Comparison of ENCODE assay signal across 1 cellular context in the genomic region with DNA sequence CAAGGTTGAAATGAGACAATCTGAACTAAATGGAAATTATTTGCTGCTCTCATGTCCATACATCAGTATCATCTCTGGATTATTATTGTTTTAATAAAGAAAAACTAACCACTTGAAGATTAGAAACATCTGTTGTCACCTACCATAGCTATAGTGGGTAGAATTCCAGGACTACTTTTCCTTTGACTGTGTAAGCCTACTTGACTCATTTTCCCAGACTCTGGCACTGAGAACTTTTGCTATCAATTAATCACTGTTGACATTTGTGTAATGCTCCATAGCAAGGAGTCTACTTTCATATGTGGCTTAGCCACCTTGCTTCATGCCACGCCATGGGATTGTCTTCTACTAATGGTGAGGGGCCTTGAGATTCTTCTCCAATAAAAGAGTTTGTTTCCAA.
TF ChIP-seq lines count a peak whose summit lies in the region.

No MANE protein-coding gene starts in this region.

TF ChIP-seq in SK-N-SH, 30 proteins besides CTCF, POLR2A, EP300 and RAD21 (continued from another document):
- peak; percentile 94 for TF ChIP-seq TCF12 (IDR thresholded peaks at IDR 0.05)
- TF ChIP-seq, protein P1, sequence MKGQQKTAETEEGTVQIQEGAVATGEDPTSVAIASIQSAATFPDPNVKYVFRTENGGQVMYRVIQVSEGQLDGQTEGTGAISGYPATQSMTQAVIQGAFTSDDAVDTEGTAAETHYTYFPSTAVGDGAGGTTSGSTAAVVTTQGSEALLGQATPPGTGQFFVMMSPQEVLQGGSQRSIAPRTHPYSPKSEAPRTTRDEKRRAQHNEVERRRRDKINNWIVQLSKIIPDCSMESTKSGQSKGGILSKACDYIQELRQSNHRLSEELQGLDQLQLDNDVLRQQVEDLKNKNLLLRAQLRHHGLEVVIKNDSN (IDR thresholded peaks at IDR 0.05; ENCODE audit: borderline replicate concordance, low read depth): no peak
- no peak for TF ChIP-seq FOXM1 (IDR thresholded peaks at IDR 0.05; ENCODE audit: low read depth)
- TF ChIP-seq ELF1 (IDR thresholded peaks at IDR 0.05): no peak
- TF ChIP-seq MEF2A (IDR thresholded peaks at IDR 0.05; ENCODE audit: borderline replicate concordance, low read depth): no peak
- TF ChIP-seq, protein P2, sequence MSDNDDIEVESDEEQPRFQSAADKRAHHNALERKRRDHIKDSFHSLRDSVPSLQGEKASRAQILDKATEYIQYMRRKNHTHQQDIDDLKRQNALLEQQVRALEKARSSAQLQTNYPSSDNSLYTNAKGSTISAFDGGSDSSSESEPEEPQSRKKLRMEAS (IDR thresholded peaks at IDR 0.05; ENCODE audit: low read depth): no peak
- TF ChIP-seq MXI1 (IDR thresholded peaks at IDR 0.05; ENCODE audit: low read depth, low read length): no peak
- TF ChIP-seq, protein P3, sequence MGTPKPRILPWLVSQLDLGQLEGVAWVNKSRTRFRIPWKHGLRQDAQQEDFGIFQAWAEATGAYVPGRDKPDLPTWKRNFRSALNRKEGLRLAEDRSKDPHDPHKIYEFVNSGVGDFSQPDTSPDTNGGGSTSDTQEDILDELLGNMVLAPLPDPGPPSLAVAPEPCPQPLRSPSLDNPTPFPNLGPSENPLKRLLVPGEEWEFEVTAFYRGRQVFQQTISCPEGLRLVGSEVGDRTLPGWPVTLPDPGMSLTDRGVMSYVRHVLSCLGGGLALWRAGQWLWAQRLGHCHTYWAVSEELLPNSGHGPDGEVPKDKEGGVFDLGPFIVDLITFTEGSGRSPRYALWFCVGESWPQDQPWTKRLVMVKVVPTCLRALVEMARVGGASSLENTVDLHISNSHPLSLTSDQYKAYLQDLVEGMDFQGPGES (IDR thresholded peaks at IDR 0.05; ENCODE audit: low read depth, low read length): no peak
- no peak for TF ChIP-seq GATA2 (CRISPR knock-in tag; IDR thresholded peaks at IDR 0.05)
- no peak for TF ChIP-seq NRF1 (IDR thresholded peaks at IDR 0.05; ENCODE audit: low read depth, low read length)
- no peak; the same call in 1 of the 2 replicates for TF ChIP-seq POLR2AphosphoS5 (IDR thresholded peaks at IDR 0.05; ENCODE audit: low read depth, low read length)
- peak; percentile 73; the same call in 1 of the 2 replicates for TF ChIP-seq FOSL2 (IDR thresholded peaks at IDR 0.05; ENCODE audit: borderline replicate concordance, low read depth)
- TF ChIP-seq, protein P4, sequence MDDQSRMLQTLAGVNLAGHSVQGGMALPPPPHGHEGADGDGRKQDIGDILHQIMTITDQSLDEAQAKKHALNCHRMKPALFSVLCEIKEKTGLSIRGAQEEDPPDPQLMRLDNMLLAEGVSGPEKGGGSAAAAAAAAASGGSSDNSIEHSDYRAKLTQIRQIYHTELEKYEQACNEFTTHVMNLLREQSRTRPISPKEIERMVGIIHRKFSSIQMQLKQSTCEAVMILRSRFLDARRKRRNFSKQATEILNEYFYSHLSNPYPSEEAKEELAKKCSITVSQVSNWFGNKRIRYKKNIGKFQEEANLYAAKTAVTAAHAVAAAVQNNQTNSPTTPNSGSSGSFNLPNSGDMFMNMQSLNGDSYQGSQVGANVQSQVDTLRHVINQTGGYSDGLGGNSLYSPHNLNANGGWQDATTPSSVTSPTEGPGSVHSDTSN (IDR thresholded peaks at IDR 0.05): peak; percentile 90
- no peak for TF ChIP-seq EZH2phosphoT487 (IDR thresholded peaks at IDR 0.05; ENCODE audit: borderline replicate concordance, low read depth)
- TF ChIP-seq RFX5 (IDR thresholded peaks at IDR 0.05; ENCODE audit: low read length): no peak
- TF ChIP-seq SMC3 (IDR thresholded peaks at IDR 0.05; ENCODE audit: low read depth, low read length): no peak
- TF ChIP-seq, protein P5, sequence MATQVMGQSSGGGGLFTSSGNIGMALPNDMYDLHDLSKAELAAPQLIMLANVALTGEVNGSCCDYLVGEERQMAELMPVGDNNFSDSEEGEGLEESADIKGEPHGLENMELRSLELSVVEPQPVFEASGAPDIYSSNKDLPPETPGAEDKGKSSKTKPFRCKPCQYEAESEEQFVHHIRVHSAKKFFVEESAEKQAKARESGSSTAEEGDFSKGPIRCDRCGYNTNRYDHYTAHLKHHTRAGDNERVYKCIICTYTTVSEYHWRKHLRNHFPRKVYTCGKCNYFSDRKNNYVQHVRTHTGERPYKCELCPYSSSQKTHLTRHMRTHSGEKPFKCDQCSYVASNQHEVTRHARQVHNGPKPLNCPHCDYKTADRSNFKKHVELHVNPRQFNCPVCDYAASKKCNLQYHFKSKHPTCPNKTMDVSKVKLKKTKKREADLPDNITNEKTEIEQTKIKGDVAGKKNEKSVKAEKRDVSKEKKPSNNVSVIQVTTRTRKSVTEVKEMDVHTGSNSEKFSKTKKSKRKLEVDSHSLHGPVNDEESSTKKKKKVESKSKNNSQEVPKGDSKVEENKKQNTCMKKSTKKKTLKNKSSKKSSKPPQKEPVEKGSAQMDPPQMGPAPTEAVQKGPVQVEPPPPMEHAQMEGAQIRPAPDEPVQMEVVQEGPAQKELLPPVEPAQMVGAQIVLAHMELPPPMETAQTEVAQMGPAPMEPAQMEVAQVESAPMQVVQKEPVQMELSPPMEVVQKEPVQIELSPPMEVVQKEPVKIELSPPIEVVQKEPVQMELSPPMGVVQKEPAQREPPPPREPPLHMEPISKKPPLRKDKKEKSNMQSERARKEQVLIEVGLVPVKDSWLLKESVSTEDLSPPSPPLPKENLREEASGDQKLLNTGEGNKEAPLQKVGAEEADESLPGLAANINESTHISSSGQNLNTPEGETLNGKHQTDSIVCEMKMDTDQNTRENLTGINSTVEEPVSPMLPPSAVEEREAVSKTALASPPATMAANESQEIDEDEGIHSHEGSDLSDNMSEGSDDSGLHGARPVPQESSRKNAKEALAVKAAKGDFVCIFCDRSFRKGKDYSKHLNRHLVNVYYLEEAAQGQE (IDR thresholded peaks at IDR 0.05; ENCODE audit: low read depth, low read length): no peak
- TF ChIP-seq TAF1 (IDR thresholded peaks at IDR 0.05; ENCODE audit: borderline replicate concordance, low read depth, low read length): no peak
- TF ChIP-seq RCOR1 (IDR thresholded peaks at IDR 0.05; ENCODE audit: low read length): no peak
- TF ChIP-seq SIN3A (IDR thresholded peaks at IDR 0.05; ENCODE audit: borderline replicate concordance, low read depth, low read length): no peak
- no peak for TF ChIP-seq GABPA (IDR thresholded peaks at IDR 0.05; ENCODE audit: low read depth)
- no peak for TF ChIP-seq YY1 (IDR thresholded peaks at IDR 0.05; ENCODE audit: low read depth)
- TF ChIP-seq FOXJ3 (CRISPR knock-in tag; IDR thresholded peaks at IDR 0.05): no peak
- TF ChIP-seq, protein P6, sequence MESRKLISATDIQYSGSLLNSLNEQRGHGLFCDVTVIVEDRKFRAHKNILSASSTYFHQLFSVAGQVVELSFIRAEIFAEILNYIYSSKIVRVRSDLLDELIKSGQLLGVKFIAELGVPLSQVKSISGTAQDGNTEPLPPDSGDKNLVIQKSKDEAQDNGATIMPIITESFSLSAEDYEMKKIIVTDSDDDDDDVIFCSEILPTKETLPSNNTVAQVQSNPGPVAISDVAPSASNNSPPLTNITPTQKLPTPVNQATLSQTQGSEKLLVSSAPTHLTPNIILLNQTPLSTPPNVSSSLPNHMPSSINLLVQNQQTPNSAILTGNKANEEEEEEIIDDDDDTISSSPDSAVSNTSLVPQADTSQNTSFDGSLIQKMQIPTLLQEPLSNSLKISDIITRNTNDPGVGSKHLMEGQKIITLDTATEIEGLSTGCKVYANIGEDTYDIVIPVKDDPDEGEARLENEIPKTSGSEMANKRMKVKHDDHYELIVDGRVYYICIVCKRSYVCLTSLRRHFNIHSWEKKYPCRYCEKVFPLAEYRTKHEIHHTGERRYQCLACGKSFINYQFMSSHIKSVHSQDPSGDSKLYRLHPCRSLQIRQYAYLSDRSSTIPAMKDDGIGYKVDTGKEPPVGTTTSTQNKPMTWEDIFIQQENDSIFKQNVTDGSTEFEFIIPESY (IDR thresholded peaks at IDR 0.05; ENCODE audit: borderline replicate concordance, low read depth): no peak
- no peak for TF ChIP-seq CHD2 (IDR thresholded peaks at IDR 0.05; ENCODE audit: low read length, partially characterized antibody)
- TF ChIP-seq RXRA (IDR thresholded peaks at IDR 0.05; ENCODE audit: borderline replicate concordance, low read depth): no peak
- TF ChIP-seq, protein P7, sequence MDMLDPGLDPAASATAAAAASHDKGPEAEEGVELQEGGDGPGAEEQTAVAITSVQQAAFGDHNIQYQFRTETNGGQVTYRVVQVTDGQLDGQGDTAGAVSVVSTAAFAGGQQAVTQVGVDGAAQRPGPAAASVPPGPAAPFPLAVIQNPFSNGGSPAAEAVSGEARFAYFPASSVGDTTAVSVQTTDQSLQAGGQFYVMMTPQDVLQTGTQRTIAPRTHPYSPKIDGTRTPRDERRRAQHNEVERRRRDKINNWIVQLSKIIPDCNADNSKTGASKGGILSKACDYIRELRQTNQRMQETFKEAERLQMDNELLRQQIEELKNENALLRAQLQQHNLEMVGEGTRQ (IDR thresholded peaks at IDR 0.05; ENCODE audit: borderline replicate concordance, low read depth, low read length): no peak
- TF ChIP-seq TEAD4 (IDR thresholded peaks at IDR 0.05; ENCODE audit: borderline replicate concordance, insufficient read depth): peak; percentile 36; the same call in 1 of the 2 replicates
